In the genomic region with DNA sequence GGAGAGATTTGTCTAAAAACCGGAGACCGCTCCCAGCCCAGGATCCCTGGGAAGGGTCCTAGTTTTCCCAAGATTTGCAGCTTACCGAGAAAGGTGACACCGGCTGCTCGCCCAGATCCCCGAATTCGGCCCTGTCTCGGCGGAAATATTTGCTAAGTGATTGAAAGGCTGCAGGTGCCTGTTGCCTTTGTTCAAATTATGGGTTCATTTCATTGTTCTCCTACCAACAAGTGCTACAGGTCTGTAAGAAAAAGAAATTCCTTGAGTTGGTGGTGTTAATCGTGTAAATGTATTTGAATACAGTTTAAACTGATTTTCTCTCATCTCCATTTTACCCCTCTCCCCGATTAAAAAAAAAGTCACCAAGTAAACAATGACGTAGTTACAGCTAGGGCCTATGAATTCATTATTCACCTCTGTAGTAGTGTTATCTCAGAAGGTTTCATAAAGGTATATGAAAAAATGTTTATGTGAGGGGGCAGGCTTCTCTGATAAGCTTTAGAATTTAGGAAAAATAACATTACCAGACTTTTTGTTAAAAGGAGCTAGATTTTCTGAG, we compare ENCODE assay signal across 8 cellular contexts. TPM values are rescaled to one million over a fixed set of nuclear protein-coding genes. Genes with fewer than 3 reads are reported as not detected.
DNase-seq lines count a peak whose midpoint lies in the region; ATAC-seq and TF ChIP-seq lines count a peak whose summit lies in the region.

No MANE protein-coding gene starts in this region.

- DNase-seq in activated CD4-positive, alpha-beta T cell treated with anti-CD3 and anti-CD28 coated beads for 36 hours: no peak
- no peak for DNase-seq in activated CD4-positive, alpha-beta T cell treated with anti-CD3 and anti-CD28 coated beads for 1 hour
- DNase-seq in NCI-H2171 treated with DMSO at 0.1 percent for 48 hours (lab: John Stamatoyannopoulos, UW) (peak; percentile 73), astrocyte of the spinal cord (ENCODE audit: low read depth, low spot score) (peak; percentile 62), kidney tubule cell (ENCODE audit: low spot score) (peak; percentile 41), substantia nigra (lab: John Stamatoyannopoulos, UW) (no peak), NCI-H524 treated with DMSO at 0.1 percent for 48 hours (lab: John Stamatoyannopoulos, UW) (no peak)

- no peak for ATAC-seq in activated CD4-positive, alpha-beta T cell treated with anti-CD3 and anti-CD28 coated beads for 36 hours
- no peak for ATAC-seq in HG02759 (IDR thresholded peaks at IDR 0.05; ENCODE audit: unreplicated experiment)

- H3K4me1 Mint-ChIP-seq in activated CD4-positive, alpha-beta T cell treated with anti-CD3 and anti-CD28 coated beads for 36 hours: peaks cover 55% of the 10 kb centered on the region

- peak overlapping the region; percentile 84 for H3K4me3 ChIP-seq in astrocyte of the spinal cord (ENCODE audit: low read depth, low read length)

- in situ Hi-C loops in astrocyte of the spinal cord (cut with HindIII; ENCODE audit: low sequenced_read_pairs): no loop called here

- peak overlapping the region; percentile 93 for H3K27ac ChIP-seq in substantia nigra (ENCODE audit: low read depth, low read length, poor library complexity, severe bottlenecking)

- POLR2A ChIA-PET in activated CD4-positive, alpha-beta T cell treated with anti-CD3 and anti-CD28 coated beads for 36 hours (lab: Charles Lee): interaction anchor here (0.6 to 1.5 kb wide), 7 partner anchors 51 to 1339 kb away, joined by 3 to 6 read pairs (median 3); no protein-coding TSS in a partner anchor

- peak overlapping the region; percentile 94 for H3K27ac Mint-ChIP-seq in activated CD4-positive, alpha-beta T cell treated with anti-CD3 and anti-CD28 coated beads for 36 hours

- intact Hi-C loops in activated CD4-positive, alpha-beta T cell treated with anti-CD3 and anti-CD28 coated beads for 36 hours (cut with DNase I, micrococcal nuclease): loop anchor here (1.0 to 5.0 kb wide), 9 partner anchors 55 to 705 kb away; a partner anchor contains a TSS

- TF ChIP-seq CTCF in astrocyte of the spinal cord (IDR thresholded peaks at IDR 0.05; ENCODE audit: low read depth, low read length): no peak

- no peaks in the 10 kb centered on the region for H3K27me3 Mint-ChIP-seq in activated CD4-positive, alpha-beta T cell treated with anti-CD3 and anti-CD28 coated beads for 36 hours

- peaks cover 11% of the 10 kb centered on the region for H3K36me3 Mint-ChIP-seq in activated CD4-positive, alpha-beta T cell treated with anti-CD3 and anti-CD28 coated beads for 36 hours (ENCODE audit: low read depth)

- peak overlapping the region; percentile 86 for H3K4me3 Mint-ChIP-seq in activated CD4-positive, alpha-beta T cell treated with anti-CD3 and anti-CD28 coated beads for 36 hours

- CTCF ChIA-PET in activated CD4-positive, alpha-beta T cell treated with anti-CD3 and anti-CD28 coated beads for 36 hours (lab: Charles Lee): interaction anchor here (0.7 to 1.7 kb wide), 6 partner anchors 16 to 356 kb away, joined by 3 to 12 read pairs (median 3); no protein-coding TSS in a partner anchor

- H3K9me3 Mint-ChIP-seq in activated CD4-positive, alpha-beta T cell treated with anti-CD3 and anti-CD28 coated beads for 36 hours (ENCODE audit: low read depth): no peaks in the 10 kb centered on the region

RNA-seq across cellular contexts. Expression of a gene that starts 1.0 kb away (rescaled TPM):
- 10 to 100 TPM; 15.9 to 20.9 TPM for total RNA-seq in activated CD4-positive, alpha-beta T cell treated with anti-CD3 and anti-CD28 coated beads for 36 hours

RNA-seq across cellular contexts. Expression of a gene that starts 56.4 kb away (rescaled TPM):
- 10 to 100 TPM; 41.5 to 42.5 TPM for total RNA-seq in activated CD4-positive, alpha-beta T cell treated with anti-CD3 and anti-CD28 coated beads for 36 hours

Comparison
In these comparisons a context has a peak if more than half of its experiments do, and no peak if none do; other contexts are left out.
1. DNase-seq: peak in NCI-H2171 treated with DMSO at 0.1 percent for 48 hours (single experiment), astrocyte of the spinal cord (single experiment) and kidney tubule cell (single experiment); none in activated CD4-positive, alpha-beta T cell treated with anti-CD3 and anti-CD28 coated beads for 36 hours (single experiment), activated CD4-positive, alpha-beta T cell treated with anti-CD3 and anti-CD28 coated beads for 1 hour (single experiment), substantia nigra (0 of 49) and NCI-H524 treated with DMSO at 0.1 percent for 48 hours (single experiment).